In the genomic region with DNA sequence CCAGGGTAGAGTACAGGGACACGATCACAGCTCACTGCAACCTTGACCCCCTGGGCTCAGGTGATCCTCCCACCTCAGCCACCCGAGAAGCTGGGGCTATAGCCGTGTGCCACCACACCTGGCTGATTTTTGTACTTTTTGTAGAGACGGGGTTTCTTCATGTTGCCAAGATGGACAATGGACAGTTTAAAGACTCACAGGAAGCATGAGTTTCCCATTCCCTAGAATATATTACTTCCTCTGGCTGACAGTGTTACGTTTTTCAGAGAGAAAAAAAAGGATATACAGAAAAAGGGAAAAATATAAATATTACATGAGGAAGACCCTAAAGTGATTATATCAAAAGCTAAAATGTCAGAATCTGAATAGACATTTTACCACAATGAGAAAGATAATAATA, we compare ENCODE assay signal across 7 cellular contexts.
"Had no signal": no experiment of that assay in that cellular context is flagged by ENCODE, and none has a peak within 500 bp of the region (broad histone marks: within the 10 kb centered on the region; RNA-seq: fewer than 3 reads in every experiment).

No MANE protein-coding gene starts in this region.

- FAIRE-seq: HTR-8/SVneo, K562 had no signal

- H3K4me3 ChIP-seq: K562 had no signal

- DNase-seq: GOT3, H7, HCEC 1CT, IMR-90, KG1 had no signal

- ATAC-seq: K562 had no signal
